17 cellular contexts compared by ENCODE assay signal in the genomic region with DNA sequence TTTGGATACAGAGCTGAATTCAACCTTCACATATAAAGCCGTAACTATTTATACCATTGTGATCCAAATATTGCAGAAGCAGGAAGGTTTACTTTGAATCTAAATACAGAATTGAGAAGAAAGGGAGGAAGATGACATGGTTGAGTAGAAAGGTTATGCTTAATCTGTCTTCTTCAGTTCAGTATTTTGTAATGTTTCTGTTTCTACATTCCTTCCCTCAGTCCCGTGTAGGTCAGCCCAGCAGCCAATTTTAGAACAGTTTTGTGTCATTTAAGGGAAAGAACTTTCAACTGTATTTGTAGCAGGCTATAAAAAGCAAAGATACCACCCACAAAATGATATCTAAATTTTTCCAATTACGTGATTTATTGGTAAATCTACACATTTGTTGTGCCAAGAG.
DNase-seq lines count a peak whose midpoint lies in the region; ATAC-seq, FAIRE-seq and TF ChIP-seq lines count a peak whose summit lies in the region.
"Had no signal": no experiment of that assay in that cellular context is flagged by ENCODE, and none has a peak within 500 bp of the region (broad histone marks: within the 10 kb centered on the region; RNA-seq: fewer than 3 reads in every experiment).

No MANE protein-coding gene starts in this region.

- no peaks in the 10 kb centered on the region for H3K36me3 ChIP-seq in RWPE2 (ENCODE audit: low read depth)
- no peaks in the 10 kb centered on the region for H3K36me3 ChIP-seq in rectal smooth muscle tissue (ENCODE audit: control insufficient read depth, insufficient read depth, low read length)
- H3K36me3 ChIP-seq: adrenal gland had no signal

- H3K27me3 ChIP-seq in RWPE2 (ENCODE audit: insufficient read depth, poor library complexity, severe bottlenecking) (no peaks in the 10 kb centered on the region), rectal smooth muscle tissue (ENCODE audit: control insufficient read depth, insufficient read depth, low read length) (no peaks in the 10 kb centered on the region)
- H3K27me3 ChIP-seq: adrenal gland had no signal

- ATAC-seq in RWPE2 (ENCODE audit: low read depth) (no peak), HG02885 (IDR thresholded peaks at IDR 0.05; ENCODE audit: poor library complexity, unreplicated experiment) (no peak)
- ATAC-seq in activated naive CD4-positive, alpha-beta T cell treated with anti-CD3 and anti-CD28 coated beads, Interleukin-2, amount 50 U/mL, for 72 hours, result no peak

- peak overlapping the region; percentile 98 for H3K27ac ChIP-seq in RWPE2 (ENCODE audit: poor library complexity, severe bottlenecking)
- H3K27ac ChIP-seq in rectal smooth muscle tissue (ENCODE audit: low read depth, low read length), result peak overlapping the region; percentile 55

- H3K9me3 Mint-ChIP-seq in activated naive CD4-positive, alpha-beta T cell treated with anti-CD3 and anti-CD28 coated beads, Interleukin-2, amount 50 U/mL, for 72 hours, result no peaks in the 10 kb centered on the region
- H3K9me3 Mint-ChIP-seq: neural crest cell had no signal

- FAIRE-seq in GM12891 (lab: Jason Lieb, UNC), result no peak

- H3K4me3 ChIP-seq in RWPE2 (ENCODE audit: severe bottlenecking) (no peak overlapping the region), fibroblast of pulmonary artery (replicated peaks; ENCODE audit: low read depth, low read length) (no peak overlapping the region), rectal smooth muscle tissue (ENCODE audit: low read length) (no peak overlapping the region)
- H3K4me3 ChIP-seq: adrenal gland had no signal

- DNase-seq in AG08395 (ENCODE audit: low spot score) (peak; percentile 20), RWPE2 (ENCODE audit: low spot score) (no peak), fibroblast of pulmonary artery (ENCODE audit: low read depth) (peak; percentile 59), NCI-H128 (lab: John Stamatoyannopoulos, UW; ENCODE audit: unreplicated experiment) (no peak), GM12891 (ENCODE audit: insufficient read length, low spot score) (no peak)
- no peak for DNase-seq in activated naive CD4-positive, alpha-beta T cell treated with anti-CD3 and anti-CD28 coated beads, Interleukin-2, amount 50 U/mL, for 72 hours (ENCODE audit: low spot score in 2 of 2)
- DNase-seq: activated CD4-positive, CD25-positive, alpha-beta regulatory T cell treated with anti-CD3 and anti-CD28 coated beads, Interleukin-2, amount 50 U/mL, for 72 hours; activated T-cell treated with anti-CD3 and anti-CD28 coated beads for 4 hours; adrenal gland; DMS53; glutamatergic neuron; Kasumi-1; NCI-H2029; stimulated activated CD4-positive, alpha-beta T cell treated with anti-CD3 and anti-CD28 coated beads, Interleukin-15, amount 100 ng/mL, for 24 hours had no signal

- H3K27ac Mint-ChIP-seq in activated naive CD4-positive, alpha-beta T cell treated with anti-CD3 and anti-CD28 coated beads, Interleukin-2, amount 50 U/mL, for 72 hours, result no peak overlapping the region

- no peaks in the 10 kb centered on the region for H3K9me3 ChIP-seq in RWPE2 (ENCODE audit: severe bottlenecking)
- H3K9me3 ChIP-seq: adrenal gland had no signal

- no peaks in the 10 kb centered on the region for H3K36me3 Mint-ChIP-seq in activated naive CD4-positive, alpha-beta T cell treated with anti-CD3 and anti-CD28 coated beads, Interleukin-2, amount 50 U/mL, for 72 hours

- H3K9ac ChIP-seq in rectal smooth muscle tissue (ENCODE audit: low read length), result no peak overlapping the region

- no peak for TF ChIP-seq POLR2A in GM12891 (IDR thresholded peaks at IDR 0.05; ENCODE audit: low read depth, low read length)

- no peak for TF ChIP-seq CTCF in RWPE2 (IDR thresholded peaks at IDR 0.05; ENCODE audit: poor library complexity, severe bottlenecking)
- no peak for TF ChIP-seq CTCF in fibroblast of pulmonary artery (IDR thresholded peaks at IDR 0.05; ENCODE audit: low read length, missing control alignments)

- H3K4me1 ChIP-seq in RWPE2 (ENCODE audit: insufficient read depth, poor library complexity, severe bottlenecking) (peaks cover 39% of the 10 kb centered on the region), rectal smooth muscle tissue (ENCODE audit: control insufficient read depth, insufficient read depth, low read length) (peaks cover 15% of the 10 kb centered on the region)

TF ChIP-seq in GM12891, 5 proteins besides CTCF, POLR2A, EP300 and RAD21:
- no peak for TF ChIP-seq PAX5 (IDR thresholded peaks at IDR 0.05; ENCODE audit: insufficient read depth, low read length, severe bottlenecking)
- TF ChIP-seq TAF1 (IDR thresholded peaks at IDR 0.05; ENCODE audit: low read depth, low read length), result no peak
- no peak for TF ChIP-seq POU2F2 (IDR thresholded peaks at IDR 0.05; ENCODE audit: low read depth, low read length)
- TF ChIP-seq SPI1 (IDR thresholded peaks at IDR 0.05; ENCODE audit: low read depth, low read length), result no peak
- TF ChIP-seq POLR2AphosphoS5 (IDR thresholded peaks at IDR 0.05; ENCODE audit: low read depth, low read length), result no peak

Comparison
In these comparisons a context has a peak if more than half of its experiments do, and no peak if none do; other contexts are left out.
1. DNase-seq: peak in AG08395 (single experiment) and fibroblast of pulmonary artery (single experiment); none in RWPE2 (single experiment), activated naive CD4-positive, alpha-beta T cell treated with anti-CD3 and anti-CD28 coated beads, Interleukin-2, amount 50 U/mL, for 72 hours (0 of 2), NCI-H128 (single experiment) and GM12891 (single experiment).